ENCODE assay signal across 8 cellular contexts in genomic region chr13:43805071-43805468, GRCh38. TPM values are rescaled to one million over a fixed set of nuclear protein-coding genes. Genes with fewer than 3 reads are reported as not detected.
DNase-seq lines count a peak whose midpoint lies in the region; ATAC-seq and TF ChIP-seq lines count a peak whose summit lies in the region.

No MANE protein-coding gene starts in this region.

- H3K27me3 Mint-ChIP-seq in brain: no peaks in the 10 kb centered on the region

- TF ChIP-seq CTCF in brain (conservative IDR thresholded peaks at IDR 0.05) (no peak), mucosa of descending colon (IDR thresholded peaks at IDR 0.05) (no peak), GM20000 (IDR thresholded peaks at IDR 0.05; ENCODE audit: extremely low read depth, missing control alignments) (no peak)

- no peaks in the 10 kb centered on the region for H3K4me1 ChIP-seq in mucosa of descending colon (ENCODE audit: low read depth)

- peak overlapping the region in 4 of 5 experiments; percentile 50 to 63 (median 56) for H3K4me3 Mint-ChIP-seq in brain

- DNase-seq in AG20443 (ENCODE audit: low spot score) (peak; percentile 80), HPDE6-E6E7 (ENCODE audit: extremely low spot score) (peak; percentile 65), mucosa of descending colon (no peak), GM20000 (ENCODE audit: low spot score) (no peak), mucosa of gallbladder (ENCODE audit: low spot score) (no peak), RPMI8226 (no peak)

- intact Hi-C loops in mucosa of descending colon (cut with DNase I, micrococcal nuclease): no loop called here

- H3K4me1 Mint-ChIP-seq in brain: peaks cover 38% of the 10 kb centered on the region

- H3K36me3 ChIP-seq in mucosa of descending colon (ENCODE audit: low read depth): no peaks in the 10 kb centered on the region

- H3K9me3 Mint-ChIP-seq in brain: no peaks in the 10 kb centered on the region

- no peaks in the 10 kb centered on the region for H3K9me3 ChIP-seq in mucosa of descending colon

- ATAC-seq in mucosa of descending colon (peak; percentile 42), HG02642 (IDR thresholded peaks at IDR 0.05; ENCODE audit: poor library complexity, unreplicated experiment) (no peak)

- no peaks in the 10 kb centered on the region for H3K36me3 Mint-ChIP-seq in brain

- peak overlapping the region in 4 of 5 experiments; percentile 57 to 83 (median 79) for H3K27ac Mint-ChIP-seq in brain

- no peak overlapping the region for H3K4me3 ChIP-seq in mucosa of descending colon

RNA-seq across cellular contexts. Expression of gene ENOX1, which starts 18.3 kb away (rescaled TPM):
- polyA plus RNA-seq in brain (ENCODE audit: insufficient read depth, low read depth, low replicate concordance): 3.6 TPM
- total RNA-seq in mucosa of descending colon (1 to 10 TPM in 2 of 3 donors, under 1 TPM in 1; 0.35 to 9.8 (median 1.2) TPM), mucosa of gallbladder (2.0 TPM)

Comparison
In these comparisons a context has a peak if more than half of its experiments do, and no peak if none do; other contexts are left out.
1. DNase-seq: peak in AG20443 (single experiment) and HPDE6-E6E7 (single experiment); none in mucosa of descending colon (0 of 3), GM20000 (single experiment), mucosa of gallbladder (single experiment) and RPMI8226 (single experiment).